ENCODE assay signal across 21 cellular contexts in the genomic region with DNA sequence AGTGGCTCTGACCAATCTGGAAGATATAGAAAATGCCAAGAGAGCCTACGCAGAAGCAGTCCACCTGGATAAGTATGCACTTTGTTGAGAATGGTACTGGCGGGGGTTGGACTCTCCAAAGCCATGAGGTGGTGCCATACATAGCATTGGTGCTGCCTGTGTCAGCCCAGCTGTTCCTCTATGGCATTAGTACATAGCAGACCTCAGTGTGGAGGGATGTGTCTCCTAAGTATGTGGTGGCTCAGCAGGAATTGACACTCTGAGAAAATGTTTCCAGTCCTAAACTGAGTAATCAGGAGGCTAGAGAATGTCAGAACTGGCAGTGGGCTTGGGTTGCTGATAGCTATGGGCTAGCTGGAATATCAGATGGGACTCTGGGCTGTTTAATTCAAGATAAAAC. TPM values are rescaled to one million over a fixed set of nuclear protein-coding genes. Genes with fewer than 3 reads are reported as not detected.
"Had no signal": no experiment of that assay in that cellular context is flagged by ENCODE, and none has a peak within 500 bp of the region (broad histone marks: within the 10 kb centered on the region; RNA-seq: fewer than 3 reads in every experiment).

No MANE protein-coding gene starts in this region.

- H3K4me1 ChIP-seq: esophagus squamous epithelium, gastroesophageal sphincter had no signal

- H3K4me3 Mint-ChIP-seq: dendritic cell treated with granulocyte-macrophage colony-stimulating factor and Interleukin-4, amounts not matched to agents 40 ng/mL and 50 ng/mL, for 4 days; effector memory CD8-positive, alpha-beta T cell; naive thymus-derived CD8-positive, alpha-beta T cell had no signal

- H3K4me3 ChIP-seq: esophagus squamous epithelium, gastroesophageal sphincter, lung, skin epidermis had no signal

- ATAC-seq: effector memory CD8-positive, alpha-beta T cell; gastroesophageal sphincter; left cardiac atrium; left ventricle myocardium superior; naive thymus-derived CD8-positive, alpha-beta T cell; sciatic nerve had no signal

- H3K27me3 Mint-ChIP-seq: dendritic cell treated with granulocyte-macrophage colony-stimulating factor and Interleukin-4, amounts not matched to agents 40 ng/mL and 50 ng/mL, for 4 days; effector memory CD8-positive, alpha-beta T cell; naive thymus-derived CD8-positive, alpha-beta T cell had no signal

- H3K9me3 ChIP-seq: esophagus squamous epithelium, gastroesophageal sphincter, neutrophil had no signal

- DNase-seq: effector memory CD8-positive, alpha-beta T cell; esophagus squamous epithelium; foreskin fibroblast; kidney; left cardiac atrium; left ventricle myocardium superior; mesendoderm; naive thymus-derived CD8-positive, alpha-beta T cell; posterior cingulate gyrus; stimulated activated naive CD4-positive, alpha-beta T cell; trophoblast cell had no signal

- H3K27ac ChIP-seq: epithelial cell of prostate, esophagus squamous epithelium, gastroesophageal sphincter, neutrophil, skin epidermis had no signal

- H3K27ac Mint-ChIP-seq: dendritic cell treated with granulocyte-macrophage colony-stimulating factor and Interleukin-4, amounts not matched to agents 40 ng/mL and 50 ng/mL, for 4 days had no signal

- H3K9me3 Mint-ChIP-seq: dendritic cell treated with granulocyte-macrophage colony-stimulating factor and Interleukin-4, amounts not matched to agents 40 ng/mL and 50 ng/mL, for 4 days; effector memory CD8-positive, alpha-beta T cell; naive thymus-derived CD8-positive, alpha-beta T cell had no signal

- H3K27me3 ChIP-seq: esophagus squamous epithelium, gastroesophageal sphincter, neutrophil had no signal

RNA-seq across cellular contexts. Expression of gene HIGD2B, which starts 49.1 kb away (rescaled TPM):
- total RNA-seq: esophagus squamous epithelium, gastroesophageal sphincter, kidney, left cardiac atrium, left ventricle myocardium superior, lung, osteocyte, sciatic nerve, urinary bladder had no signal
- polyA plus RNA-seq: lung; naive thymus-derived CD8-positive, alpha-beta T cell; neural cell; urinary bladder had no signal
